In genomic region chr20:47362361-47363219, GRCh38 we compare ENCODE assay signal across 11 cellular contexts. TPM values are rescaled to one million over a fixed set of nuclear protein-coding genes. Genes with fewer than 3 reads are reported as not detected.
A peak's percentile ranks its signal among the peaks of the same experiment; 100 is the strongest.
DNase-seq lines count a peak whose midpoint lies in the region; ATAC-seq and TF ChIP-seq lines count a peak whose summit lies in the region.
"Had no signal": no experiment of that assay in that cellular context is flagged by ENCODE, and none has a peak within 500 bp of the region (broad histone marks: within the 10 kb centered on the region; RNA-seq: fewer than 3 reads in every experiment).

No MANE protein-coding gene starts in this region.

- no peak overlapping the region for H3K4me2 ChIP-seq in Karpas-422 (ENCODE audit: low read depth, low read length, poor library complexity, severe bottlenecking)
- no peak overlapping the region for H3K4me2 ChIP-seq in neuronal stem cell (ENCODE audit: insufficient read depth, low read length, poor library complexity, severe bottlenecking)

- H3K18ac ChIP-seq in neuronal stem cell (ENCODE audit: low read length) = peak overlapping the region; percentile 73

- H4K8ac ChIP-seq in neuronal stem cell (ENCODE audit: low read depth, low read length) = no peak overlapping the region

- H2AFZ ChIP-seq in Karpas-422 (ENCODE audit: low read length) (no peak overlapping the region), neuronal stem cell (ENCODE audit: low read length) (peak overlapping the region; percentile 15)

- H3K36me3 ChIP-seq in Karpas-422 (ENCODE audit: insufficient read depth, low read length) = no peaks in the 10 kb centered on the region
- H3K36me3 ChIP-seq in neuronal stem cell (replicated peaks in 1 of 2; ENCODE audit: control insufficient read depth in 2 of 2, insufficient read depth in 2 of 2, low read length in 2 of 2) = no peaks in the 10 kb centered on the region

- intact Hi-C loops in CD4-positive, alpha-beta T cell (cut with DNase I, micrococcal nuclease) = no loop called here

- H3K4me1 Mint-ChIP-seq in CD4-positive, alpha-beta T cell (ENCODE audit: low read depth) = peaks cover 51% of the 10 kb centered on the region
- H3K4me1 Mint-ChIP-seq in brain = no peaks in the 10 kb centered on the region

- H3K36me3 Mint-ChIP-seq in CD4-positive, alpha-beta T cell (ENCODE audit: low read depth) = no peaks in the 10 kb centered on the region
- no peaks in the 10 kb centered on the region for H3K36me3 Mint-ChIP-seq in brain

- H3K9ac ChIP-seq in Karpas-422 (ENCODE audit: low read length) = no peak overlapping the region
- no peak overlapping the region for H3K9ac ChIP-seq in neuronal stem cell (ENCODE audit: low read depth, low read length, poor library complexity)

- H3K27ac Mint-ChIP-seq in CD4-positive, alpha-beta T cell = peak overlapping the region; percentile 63
- peak overlapping the region in 4 of 5 experiments; percentile 65 to 97 (median 78) for H3K27ac Mint-ChIP-seq in brain

- H3K4me1 ChIP-seq in Karpas-422 (ENCODE audit: low read length) (peaks cover 37% of the 10 kb centered on the region), neuronal stem cell (ENCODE audit: control insufficient read depth in 2 of 2, insufficient read depth in 1 of 2, low read depth in 1 of 2, low read length in 2 of 2) (peaks cover 31 to 35% of the 10 kb centered on the region in 2 donors)

- H3K27me3 Mint-ChIP-seq in CD4-positive, alpha-beta T cell = no peaks in the 10 kb centered on the region
- peaks cover 4% of the 10 kb centered on the region for H3K27me3 Mint-ChIP-seq in brain

- no peaks in the 10 kb centered on the region for H3K9me3 ChIP-seq in CD4-positive, alpha-beta T cell (ENCODE audit: control insufficient read depth, low read length)
- H3K9me3 ChIP-seq in Karpas-422 (ENCODE audit: low read length) (no peaks in the 10 kb centered on the region), neuronal stem cell (replicated peaks in 1 of 2; ENCODE audit: control insufficient read depth in 2 of 2, insufficient read depth in 1 of 2, low read depth in 1 of 2, low read length in 2 of 2) (no peaks in the 10 kb centered on the region)
- H3K9me3 ChIP-seq: mucosa of descending colon had no signal

- no peak overlapping the region for H3K14ac ChIP-seq in neuronal stem cell (ENCODE audit: low read length)

- peak overlapping the region; percentile 83 for H2BK120ac ChIP-seq in neuronal stem cell (ENCODE audit: low read depth, low read length)

- no peak overlapping the region for H4K91ac ChIP-seq in neuronal stem cell (ENCODE audit: low read depth, low read length, poor library complexity)

- no peak overlapping the region for H2BK12ac ChIP-seq in neuronal stem cell (ENCODE audit: low read length)

- H2AK5ac ChIP-seq in neuronal stem cell (ENCODE audit: low read depth, low read length) = peak overlapping the region; percentile 86

- H3K27me3 ChIP-seq in CD4-positive, alpha-beta T cell (ENCODE audit: control insufficient read depth, insufficient read depth, low read length) = no peaks in the 10 kb centered on the region
- H3K27me3 ChIP-seq in Karpas-422 (ENCODE audit: low read length) (no peaks in the 10 kb centered on the region), neuronal stem cell (ENCODE audit: control insufficient read depth in 3 of 3, insufficient read depth in 3 of 3, low read depth in 1 of 3, low read length in 3 of 3) (no peaks in the 10 kb centered on the region)

- no peak for DNase-seq in CD4-positive, alpha-beta T cell
- DNase-seq in Karpas-422 = peak; percentile 34
- no peak for DNase-seq in neuronal stem cell (ENCODE audit: low spot score)
- DNase-seq in NCI-H345 treated with DMSO at 0.1 percent for 48 hours (lab: John Stamatoyannopoulos, UW; ENCODE audit: unreplicated experiment) = no peak
- DNase-seq in GF-D8 (lab: John Stamatoyannopoulos, UW) = no peak
- DNase-seq: amygdala, mucosa of descending colon, NCI-H524 treated with DMSO at 0.1 percent for 48 hours had no signal

- CTCF ChIA-PET in CD4-positive, alpha-beta T cell (lab: Charles Lee) = interaction anchor here (0.8 to 1.4 kb wide), 3 partner anchors 15 to 22 kb away, joined by 3 to 4 read pairs (median 3); no protein-coding TSS in a partner anchor

- H3K4me3 ChIP-seq in Karpas-422 (ENCODE audit: low read length) = no peak overlapping the region
- no peak overlapping the region for H3K4me3 ChIP-seq in neuronal stem cell (ENCODE audit: low read length in 2 of 2)
- H3K4me3 ChIP-seq: mucosa of descending colon had no signal

- no peak overlapping the region for H3K23ac ChIP-seq in neuronal stem cell (ENCODE audit: low read depth, low read length, poor library complexity)

- no peak for ATAC-seq in CD4-positive, alpha-beta T cell (ENCODE audit: poor library complexity)
- ATAC-seq in GM21786 (IDR thresholded peaks at IDR 0.05; ENCODE audit: unreplicated experiment) = no peak
- ATAC-seq in GM21367 (IDR thresholded peaks at IDR 0.05; ENCODE audit: unreplicated experiment) = no peak
- ATAC-seq: mucosa of descending colon had no signal

- H3K9me2 ChIP-seq in Karpas-422 (replicated peaks; ENCODE audit: insufficient read depth, low read length) = no peaks in the 10 kb centered on the region

- peak overlapping the region; percentile 13 for H2BK5ac ChIP-seq in neuronal stem cell (ENCODE audit: low read length)

- H3K79me2 ChIP-seq in Karpas-422 (ENCODE audit: low read length) = no peaks in the 10 kb centered on the region

- no peak overlapping the region for H3K4ac ChIP-seq in neuronal stem cell (ENCODE audit: low read length)

- WGBS in neuronal stem cell (ENCODE audit: extremely low coverage in 2 of 2, insufficient read length in 2 of 2, insufficient replicate concordance in 1 of 2), 2 donors = no CpG with 5 or more reads among the region's 17 CpGs

- POLR2A ChIA-PET in CD4-positive, alpha-beta T cell (lab: Charles Lee) = no interaction called here

- peak overlapping the region; percentile 90 for H2BK15ac ChIP-seq in neuronal stem cell (ENCODE audit: low read length)

- no peak overlapping the region for H3K27ac ChIP-seq in CD4-positive, alpha-beta T cell (ENCODE audit: low read depth, low read length)
- H3K27ac ChIP-seq in Karpas-422 (ENCODE audit: low read length) = no peak overlapping the region
- H3K27ac ChIP-seq in neuronal stem cell (replicated peaks; ENCODE audit: low read length) = peak overlapping the region; percentile 60

- no peak overlapping the region for H3K4me3 Mint-ChIP-seq in CD4-positive, alpha-beta T cell
- H3K4me3 Mint-ChIP-seq in brain = peak overlapping the region in 1 of 5 experiments; percentile 62

- H3K9me3 Mint-ChIP-seq in CD4-positive, alpha-beta T cell = no peaks in the 10 kb centered on the region
- peaks cover 0 to 3% (median 0%) of the 10 kb centered on the region in 5 experiments for H3K9me3 Mint-ChIP-seq in brain

- no peaks in the 10 kb centered on the region for H4K20me1 ChIP-seq in Karpas-422 (ENCODE audit: insufficient read depth, low read depth, low read length)

- H3K79me1 ChIP-seq in neuronal stem cell (ENCODE audit: low read depth, low read length) = no peaks in the 10 kb centered on the region

- TF ChIP-seq CTCF in CD4-positive, alpha-beta T cell (IDR thresholded peaks at IDR 0.05) = no peak
- TF ChIP-seq CTCF in brain (conservative IDR thresholded peaks at IDR 0.05) = no peak

RNA-seq across cellular contexts. Expression of gene ZMYND8, which starts 6.1 kb away (rescaled TPM):
- total RNA-seq in CD4-positive, alpha-beta T cell = 10 to 100 TPM; 33.0 to 34.3 TPM
- total RNA-seq in Karpas-422 (2014; rRNA removed; shearing (Covaris generic); ENCODE audit: low replicate concordance) = 33.0 and 44.1 TPM in 2 replicates
- polyA plus RNA-seq in brain (ENCODE audit: insufficient read depth, low read depth, low replicate concordance) = 29.9 TPM
- 44.7 TPM for polyA plus RNA-seq in neuronal stem cell (2013, experiment 1 of 2)
- polyA plus RNA-seq in neuronal stem cell (2013, experiment 2 of 2) = 45.0 TPM
